8 cellular contexts compared by ENCODE assay signal in genomic region chr1:223776075-223776814, GRCh38.
A peak's percentile ranks its signal among the peaks of the same experiment; 100 is the strongest.
DNase-seq lines count a peak whose midpoint lies in the region; ATAC-seq and TF ChIP-seq lines count a peak whose summit lies in the region.

No MANE protein-coding gene starts in this region.

- peak; percentile 91 for DNase-seq in EL
- DNase-seq in Panc1 (ENCODE audit: low read depth, low spot score), result peak; percentile 93
- DNase-seq in body of pancreas, result peak in 2 of 4 donors; percentile 14 to 63
- DNase-seq in type B pancreatic cell (ENCODE audit: extremely low spot score, unreplicated experiment), result no peak
- no peak for DNase-seq in NCI-H526 (lab: John Stamatoyannopoulos, UW)
- no peak for DNase-seq in NCI-H2107 treated with DMSO at 0.1 percent for 48 hours (lab: John Stamatoyannopoulos, UW; ENCODE audit: unreplicated experiment)
- no peak for DNase-seq in DMS153 (lab: John Stamatoyannopoulos, UW)

- no peak for TF ChIP-seq POLR2A in body of pancreas (IDR thresholded peaks at IDR 0.05)

- in situ Hi-C loops in Panc1 (cut with HindIII; ENCODE audit: low pct_unique_long_range_greater_than_20kb, low sequenced_read_pairs), result no loop called here

- CTCF ChIA-PET in Panc1 (lab: Charles Lee), result no interaction called here

- intact Hi-C loops in Panc1 (cut with micrococcal nuclease; ENCODE audit: unreplicated experiment) (no loop called here), body of pancreas (cut with DNase I) (no loop called here)

- no peaks in the 10 kb centered on the region for H3K9me3 Mint-ChIP-seq in type B pancreatic cell

- 63 to 69% methylated on average over 9 of the region's 9 CpGs for WGBS in body of pancreas, 2 donors
- 85 to 95% methylated on average over 5 to 8 of the region's 9 CpGs for WGBS in mesodermal cell (ENCODE audit: insufficient coverage in 2 of 2), 2 experiments

- peaks cover 30% of the 10 kb centered on the region for H3K4me1 Mint-ChIP-seq in type B pancreatic cell (ENCODE audit: unreplicated experiment)

- H3K4me3 ChIP-seq in Panc1 (ENCODE audit: low read depth in 2 of 2, low read length in 2 of 2) (no peak overlapping the region), body of pancreas (no peak overlapping the region), mesodermal cell (ENCODE audit: extremely low read depth, insufficient read depth, low read length, poor library complexity, severe bottlenecking) (no peak overlapping the region)

- H3K27ac Mint-ChIP-seq in type B pancreatic cell, result peak overlapping the region; percentile 57

- H3K9me3 ChIP-seq in Panc1 (ENCODE audit: control insufficient read depth, insufficient read depth, low read depth, low read length) (no peaks in the 10 kb centered on the region), body of pancreas (no peaks in the 10 kb centered on the region), mesodermal cell (ENCODE audit: control insufficient read depth, low read length) (no peaks in the 10 kb centered on the region)

- peaks cover 55% of the 10 kb centered on the region for H3K36me3 Mint-ChIP-seq in type B pancreatic cell

- POLR2A ChIA-PET in Panc1 (lab: Charles Lee), result interaction anchor here (0.6 kb wide), 1 partner anchor 56 kb away, joined by 3 read pairs; no protein-coding TSS in a partner anchor

- ATAC-seq in Panc1 (peak; percentile 85), body of pancreas (peak; percentile 46)

- BruUV-seq in Panc1 (replicated peaks; lab: Mats Ljungman, UMichigan), result no TSS peak

- H3K27ac ChIP-seq in Panc1 (ENCODE audit: low read length), result peak overlapping the region; percentile 80
- peak overlapping the region in 2 of 4 donors; percentile 32 for H3K27ac ChIP-seq in body of pancreas
- H3K27ac ChIP-seq in mesodermal cell (ENCODE audit: low read depth, low read length, severe bottlenecking), result peak overlapping the region; percentile 75

- H3K4me1 ChIP-seq in Panc1 (ENCODE audit: control insufficient read depth, insufficient read depth, low read length) (peaks cover 47% of the 10 kb centered on the region), body of pancreas (peaks cover 5% of the 10 kb centered on the region), mesodermal cell (ENCODE audit: control insufficient read depth, insufficient read depth, low read length, poor library complexity, severe bottlenecking) (peaks cover 55% of the 10 kb centered on the region)

- TF ChIP-seq CTCF in Panc1 (IDR thresholded peaks at IDR 0.05) (no peak), body of pancreas (IDR thresholded peaks at IDR 0.05) (no peak), type B pancreatic cell (conservative IDR thresholded peaks at IDR 0.05) (no peak)

- no peak overlapping the region for H3K4me3 Mint-ChIP-seq in type B pancreatic cell

- peaks cover 22% of the 10 kb centered on the region; the same call in 1 of the 2 replicates for H3K36me3 ChIP-seq in Panc1 (ENCODE audit: control insufficient read depth, insufficient read depth, low read length)
- H3K36me3 ChIP-seq in body of pancreas (replicated peaks in 1 of 2; ENCODE audit: insufficient read depth in 1 of 2, low read depth in 2 of 2), result peaks cover 0 to 15% of the 10 kb centered on the region in 2 donors
- H3K36me3 ChIP-seq in mesodermal cell (ENCODE audit: control insufficient read depth, insufficient read depth, low read length), result peaks cover 82% of the 10 kb centered on the region

- H3K27me3 ChIP-seq in Panc1 (ENCODE audit: control insufficient read depth, insufficient read depth, low read length), result no peaks in the 10 kb centered on the region
- no peaks in the 10 kb centered on the region for H3K27me3 ChIP-seq in body of pancreas

- no peaks in the 10 kb centered on the region for H3K27me3 Mint-ChIP-seq in type B pancreatic cell

Comparison
In these comparisons a context has a peak if more than half of its experiments do, and no peak if none do; other contexts are left out.
1. DNase-seq: peak in EL (single experiment) and Panc1 (single experiment); none in type B pancreatic cell (single experiment), NCI-H526 (0 of 2), NCI-H2107 treated with DMSO at 0.1 percent for 48 hours (single experiment) and DMS153 (single experiment).